ENCODE assay signal across 4 cellular contexts in the genomic region with DNA sequence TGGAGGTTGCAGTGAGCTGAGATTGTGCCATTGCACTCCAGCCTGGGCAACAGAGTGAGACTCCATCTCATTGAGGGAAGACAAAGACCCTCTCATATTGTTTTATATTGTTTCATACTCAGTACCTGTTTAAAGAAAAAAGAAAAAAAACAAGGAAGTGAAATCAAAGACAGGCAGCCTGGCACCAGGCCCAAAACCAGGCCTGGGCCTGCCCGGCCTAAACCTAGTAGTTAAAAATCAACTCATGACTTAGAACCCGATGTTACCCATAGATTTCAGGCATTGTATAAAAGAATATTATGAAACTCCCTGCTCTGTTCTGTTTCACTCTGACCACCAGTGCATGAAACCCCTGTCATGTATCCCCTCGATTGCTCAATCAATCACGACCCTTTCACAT. TPM values are rescaled to one million over a fixed set of nuclear protein-coding genes. Genes with fewer than 3 reads are reported as not detected.
"Had no signal": no experiment of that assay in that cellular context is flagged by ENCODE, and none has a peak within 500 bp of the region (broad histone marks: within the 10 kb centered on the region; RNA-seq: fewer than 3 reads in every experiment).

No MANE protein-coding gene starts in this region.

RNA-seq across cellular contexts. Expression of gene GOLGA8O, which starts 50.2 kb away (rescaled TPM):
- total RNA-seq: ascending aorta, bronchial epithelial cell, WTC11 had no signal
- polyA plus RNA-seq: cardiac muscle cell had no signal
